ENCODE assay signal across 8 cellular contexts in the genomic region with DNA sequence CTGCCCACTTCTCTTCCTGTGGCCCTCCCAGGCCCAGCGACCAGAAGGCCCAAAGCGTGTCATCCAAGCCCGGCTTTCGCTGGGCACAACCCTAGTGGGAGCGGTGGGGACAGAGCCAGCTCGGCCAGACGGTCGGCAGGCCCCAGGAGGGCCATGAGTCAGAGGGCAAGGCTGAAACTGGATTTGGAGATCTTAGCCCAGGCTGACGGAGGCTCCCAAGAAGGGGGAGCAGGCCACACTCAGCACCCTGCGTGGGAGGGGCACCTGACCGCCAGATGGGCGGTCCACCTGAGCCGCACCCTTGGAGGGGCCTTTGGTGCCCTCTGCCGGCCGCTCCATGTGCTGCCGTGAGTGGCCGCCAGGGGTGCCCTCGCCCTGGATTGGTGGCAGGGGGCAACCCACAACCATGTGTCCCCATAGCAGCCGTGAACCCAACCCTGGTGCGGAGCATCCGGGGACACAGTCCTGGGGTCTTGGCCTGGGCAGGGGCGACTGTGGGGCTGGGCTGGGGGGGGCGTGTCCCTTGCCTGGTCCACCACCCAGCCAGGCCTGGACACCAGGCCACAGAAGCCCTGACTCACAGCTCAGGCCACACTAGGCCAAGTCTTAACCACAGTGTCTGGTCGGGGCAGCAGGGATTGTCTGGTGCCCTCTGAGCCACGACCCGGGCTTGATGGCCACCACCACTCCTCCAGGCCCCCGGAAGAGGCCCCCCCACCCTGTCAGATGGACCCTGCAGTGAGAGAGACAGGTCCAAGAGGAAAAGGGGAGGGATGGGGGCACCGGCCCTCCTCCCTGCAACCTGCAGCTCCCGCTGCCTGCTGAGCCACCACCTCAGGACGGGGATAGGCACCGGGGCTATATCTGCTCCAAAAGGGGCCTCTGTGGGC. TPM values are rescaled to one million over a fixed set of nuclear protein-coding genes. Genes with fewer than 3 reads are reported as not detected.
DNase-seq lines count a peak whose midpoint lies in the region; ATAC-seq lines count a peak whose summit lies in the region.

No MANE protein-coding gene starts in this region.

- peaks cover 1 to 2% of the 10 kb centered on the region in 2 donors for H3K27me3 Mint-ChIP-seq in CD4-positive, alpha-beta memory T cell
- peaks cover 7% of the 10 kb centered on the region for H3K27me3 Mint-ChIP-seq in activated CD4-positive, alpha-beta memory T cell treated with anti-CD3 and anti-CD28 coated beads, Interleukin-2, amount 10 ng/mL, durations not matched to agents 7 days and 5 days

- H3K4me3 ChIP-seq in CD4-positive, alpha-beta memory T cell (ENCODE audit: low read length in 2 of 2) = no peak overlapping the region

- H3K36me3 ChIP-seq in CD4-positive, alpha-beta memory T cell (ENCODE audit: insufficient read depth, low read length) = no peaks in the 10 kb centered on the region

- H3K9me3 ChIP-seq in CD4-positive, alpha-beta memory T cell (ENCODE audit: control insufficient read depth in 1 of 2, low read length in 2 of 2) = no peaks in the 10 kb centered on the region

- H3K4me3 Mint-ChIP-seq in CD4-positive, alpha-beta memory T cell = no peak overlapping the region
- H3K4me3 Mint-ChIP-seq in activated CD4-positive, alpha-beta memory T cell treated with anti-CD3 and anti-CD28 coated beads, Interleukin-2, amount 10 ng/mL, durations not matched to agents 7 days and 5 days = no peak overlapping the region

- peaks cover 26% of the 10 kb centered on the region for H3K4me1 ChIP-seq in CD4-positive, alpha-beta memory T cell (ENCODE audit: insufficient read depth, low read length)

- intact Hi-C loops in CD4-positive, alpha-beta memory T cell (cut with micrococcal nuclease) = loop anchor here (1.0 to 10.0 kb wide), 4 partner anchors 19 to 273 kb away; a partner anchor contains a TSS

- peaks cover 4 to 13% (median 9%) of the 10 kb centered on the region in 4 donors for H3K4me1 Mint-ChIP-seq in CD4-positive, alpha-beta memory T cell
- H3K4me1 Mint-ChIP-seq in activated CD4-positive, alpha-beta memory T cell treated with anti-CD3 and anti-CD28 coated beads, Interleukin-2, amount 10 ng/mL, durations not matched to agents 7 days and 5 days = peaks cover 19% of the 10 kb centered on the region

- no peak overlapping the region for H3K27ac ChIP-seq in CD4-positive, alpha-beta memory T cell (ENCODE audit: low read depth, low read length)

- H3K36me3 Mint-ChIP-seq in CD4-positive, alpha-beta memory T cell = no peaks in the 10 kb centered on the region
- no peaks in the 10 kb centered on the region for H3K36me3 Mint-ChIP-seq in activated CD4-positive, alpha-beta memory T cell treated with anti-CD3 and anti-CD28 coated beads, Interleukin-2, amount 10 ng/mL, durations not matched to agents 7 days and 5 days (ENCODE audit: low read depth)

- H3K27me3 ChIP-seq in CD4-positive, alpha-beta memory T cell (ENCODE audit: insufficient read depth, low read length) = no peaks in the 10 kb centered on the region

- DNase-seq in CD4-positive, alpha-beta memory T cell = peak; percentile 71 to 78 (median 75)
- DNase-seq in NCI-H226 = peak; percentile 93
- DNase-seq in activated CD4-positive, alpha-beta memory T cell treated with anti-CD3 and anti-CD28 coated beads, Interleukin-2, amount 10 ng/mL, durations not matched to agents 7 days and 5 days = peak; percentile 83
- DNase-seq in effector CD4-positive, alpha-beta T cell = peak; percentile 72
- DNase-seq in medulla oblongata (ENCODE audit: extremely low spot score) = peak; percentile 86
- peak; percentile 69 for DNase-seq in stimulated activated CD8-positive, alpha-beta memory T cell treated with anti-CD3 and anti-CD28 coated beads, Interleukin-15, amount 100 ng/mL, for 1 hour (ENCODE audit: low read depth)

- CTCF ChIA-PET in CD4-positive, alpha-beta memory T cell (lab: Charles Lee; ENCODE audit: partially characterized antibody) = interaction anchor here (1.1 to 4.0 kb wide), 7 partner anchors 14 to 174 kb away, joined by 4 to 41 read pairs (median 6); a partner anchor contains a TSS
- CTCF ChIA-PET in activated CD4-positive, alpha-beta memory T cell treated with anti-CD3 and anti-CD28 coated beads, Interleukin-2, amount 10 ng/mL, durations not matched to agents 7 days and 5 days (lab: Charles Lee) = interaction anchor here (1.0 to 3.8 kb wide), 5 partner anchors 10 to 173 kb away, joined by 3 to 31 read pairs (median 17); a partner anchor contains a TSS

- H3K9me3 Mint-ChIP-seq in CD4-positive, alpha-beta memory T cell = peaks cover 0 to under 1% (median 0%) of the 10 kb centered on the region in 8 donors
- no peaks in the 10 kb centered on the region for H3K9me3 Mint-ChIP-seq in activated CD4-positive, alpha-beta memory T cell treated with anti-CD3 and anti-CD28 coated beads, Interleukin-2, amount 10 ng/mL, durations not matched to agents 7 days and 5 days

- peak; percentile 54 for ATAC-seq in GM21825 (IDR thresholded peaks at IDR 0.05; ENCODE audit: unreplicated experiment)
- no peak for ATAC-seq in HG02678 (IDR thresholded peaks at IDR 0.05; ENCODE audit: unreplicated experiment)

- POLR2A ChIA-PET in CD4-positive, alpha-beta memory T cell (lab: Charles Lee; ENCODE audit: partially characterized antibody) = interaction anchor here (1.1 to 3.8 kb wide), 4 partner anchors 10 to 173 kb away, joined by 4 to 40 read pairs (median 26); a partner anchor contains a TSS
- POLR2A ChIA-PET in activated CD4-positive, alpha-beta memory T cell treated with anti-CD3 and anti-CD28 coated beads, Interleukin-2, amount 10 ng/mL, durations not matched to agents 7 days and 5 days (lab: Charles Lee) = interaction anchor here (1.7 kb wide), 1 partner anchor 20 kb away, joined by 6 read pairs; a partner anchor contains a TSS

- H3K27ac Mint-ChIP-seq in CD4-positive, alpha-beta memory T cell = no peak overlapping the region
- H3K27ac Mint-ChIP-seq in activated CD4-positive, alpha-beta memory T cell treated with anti-CD3 and anti-CD28 coated beads, Interleukin-2, amount 10 ng/mL, durations not matched to agents 7 days and 5 days = no peak overlapping the region

RNA-seq across cellular contexts. Expression of a gene that starts 19.2 kb away (rescaled TPM):
- 10 to 100 TPM; 80.4 to 90.5 TPM for total RNA-seq in CD4-positive, alpha-beta memory T cell
- polyA plus RNA-seq in CD4-positive, alpha-beta memory T cell = 100 to 1,000 TPM; 174 to 244 TPM
- total RNA-seq in activated CD4-positive, alpha-beta memory T cell treated with anti-CD3 and anti-CD28 coated beads, Interleukin-2, amount 10 ng/mL, durations not matched to agents 7 days and 5 days = 100 to 1,000 TPM; 215 to 224 TPM

RNA-seq across cellular contexts. Expression of a gene that starts 22.1 kb away (rescaled TPM):
- total RNA-seq in CD4-positive, alpha-beta memory T cell = 10 to 100 TPM; 17.4 to 17.8 TPM
- polyA plus RNA-seq in CD4-positive, alpha-beta memory T cell = 10 to 100 TPM; 15.4 to 19.5 TPM
- total RNA-seq in activated CD4-positive, alpha-beta memory T cell treated with anti-CD3 and anti-CD28 coated beads, Interleukin-2, amount 10 ng/mL, durations not matched to agents 7 days and 5 days = 10 to 100 TPM; 16.2 to 19.4 TPM

RNA-seq across cellular contexts. Expression of a gene that starts 32.5 kb away (rescaled TPM):
- 10 to 100 TPM; 44.7 to 47.3 TPM for total RNA-seq in CD4-positive, alpha-beta memory T cell
- 10 to 100 TPM; 27.0 to 32.6 TPM for polyA plus RNA-seq in CD4-positive, alpha-beta memory T cell
- 10 to 100 TPM; 22.6 to 25.3 TPM for total RNA-seq in activated CD4-positive, alpha-beta memory T cell treated with anti-CD3 and anti-CD28 coated beads, Interleukin-2, amount 10 ng/mL, durations not matched to agents 7 days and 5 days

RNA-seq across cellular contexts. Expression of a gene that starts 33.1 kb away (rescaled TPM):
- 10 to 100 TPM; 41.3 to 44.3 TPM for total RNA-seq in CD4-positive, alpha-beta memory T cell
- 10 to 100 TPM; 34.5 to 50.8 TPM for polyA plus RNA-seq in CD4-positive, alpha-beta memory T cell
- 10 to 100 TPM; 33.0 to 34.2 TPM for total RNA-seq in activated CD4-positive, alpha-beta memory T cell treated with anti-CD3 and anti-CD28 coated beads, Interleukin-2, amount 10 ng/mL, durations not matched to agents 7 days and 5 days

RNA-seq across cellular contexts. Expression of a gene that starts 49.2 kb away (rescaled TPM):
- total RNA-seq in CD4-positive, alpha-beta memory T cell = 10 to 100 TPM; 51.5 to 64.9 TPM
- 10 to 100 TPM in 1 of 2 donors, 1 to 10 TPM in 1; 4.3 to 15.0 TPM for polyA plus RNA-seq in CD4-positive, alpha-beta memory T cell
- total RNA-seq in activated CD4-positive, alpha-beta memory T cell treated with anti-CD3 and anti-CD28 coated beads, Interleukin-2, amount 10 ng/mL, durations not matched to agents 7 days and 5 days = 10 to 100 TPM; 48.6 to 52.9 TPM
